Comparison of ENCODE assay signal across 17 cellular contexts in genomic region chr22:40077646-40078016, GRCh38.
"Had no signal": no experiment of that assay in that cellular context is flagged by ENCODE, and none has a peak within 500 bp of the region (broad histone marks: within the 10 kb centered on the region; RNA-seq: fewer than 3 reads in every experiment).

No MANE protein-coding gene starts in this region.

- H2AFZ ChIP-seq: neural progenitor cell had no signal

- H3K9me3 Mint-ChIP-seq: activated CD4-positive, alpha-beta T cell treated with anti-CD3 and anti-CD28 coated beads, Interleukin-2, amount 10 ng/mL, durations not matched to agents 24 days and 14 days; activated naive CD8-positive, alpha-beta T cell treated with anti-CD3 and anti-CD28 coated beads, Interleukin-2, amount 10 ng/mL, durations not matched to agents 7 days and 5 days; effector memory CD8-positive, alpha-beta T cell; neural progenitor cell; WTC11 had no signal

- H3K4me1 ChIP-seq: foreskin keratinocyte, pancreas had no signal

- H3K36me3 ChIP-seq: ascending aorta, neural progenitor cell, pancreas, sigmoid colon, spleen, thoracic aorta, upper lobe of right lung had no signal

- H3K27me3 ChIP-seq: ascending aorta, neural progenitor cell, pancreas, sigmoid colon, spleen, upper lobe of right lung had no signal

- H3K4me2 ChIP-seq: neural progenitor cell had no signal

- DNase-seq: activated CD4-positive, alpha-beta T cell treated with anti-CD3 and anti-CD28 coated beads, Interleukin-2, amount 10 ng/mL, durations not matched to agents 24 days and 14 days; activated naive CD8-positive, alpha-beta T cell treated with anti-CD3 and anti-CD28 coated beads, Interleukin-2, amount 10 ng/mL, durations not matched to agents 7 days and 5 days; dermis blood vessel endothelial cell; effector memory CD8-positive, alpha-beta T cell; kidney glomerular epithelial cell; left ventricle myocardium superior; pancreas; sigmoid colon; spleen; upper lobe of right lung had no signal

- H3K27ac Mint-ChIP-seq: activated CD4-positive, alpha-beta T cell treated with anti-CD3 and anti-CD28 coated beads, Interleukin-2, amount 10 ng/mL, durations not matched to agents 24 days and 14 days; effector memory CD8-positive, alpha-beta T cell had no signal

- FAIRE-seq: bronchial epithelial cell, pancreas, TTC549 had no signal

- H3K27me3 Mint-ChIP-seq: activated CD4-positive, alpha-beta T cell treated with anti-CD3 and anti-CD28 coated beads, Interleukin-2, amount 10 ng/mL, durations not matched to agents 24 days and 14 days; activated naive CD8-positive, alpha-beta T cell treated with anti-CD3 and anti-CD28 coated beads, Interleukin-2, amount 10 ng/mL, durations not matched to agents 7 days and 5 days; effector memory CD8-positive, alpha-beta T cell had no signal

- H3K4me3 Mint-ChIP-seq: activated CD4-positive, alpha-beta T cell treated with anti-CD3 and anti-CD28 coated beads, Interleukin-2, amount 10 ng/mL, durations not matched to agents 24 days and 14 days; neural progenitor cell; WTC11 had no signal

- ATAC-seq: foreskin keratinocyte, left ventricle myocardium superior had no signal

- H3K4me3 ChIP-seq: ascending aorta, neural progenitor cell, pancreas, sigmoid colon, spleen, thoracic aorta, upper lobe of right lung had no signal

- H3K27ac ChIP-seq: ascending aorta, foreskin keratinocyte, neural progenitor cell, pancreas, sigmoid colon, thoracic aorta, upper lobe of right lung had no signal

- H3K36me3 Mint-ChIP-seq: neural progenitor cell, WTC11 had no signal

- H3K9me3 ChIP-seq: ascending aorta, pancreas, sigmoid colon, spleen, thoracic aorta, upper lobe of right lung had no signal
